In genomic region chr11:129854229-129854805, GRCh38 we compare ENCODE assay signal across 11 cellular contexts. TPM values are rescaled to one million over a fixed set of nuclear protein-coding genes. Genes with fewer than 3 reads are reported as not detected.
DNase-seq lines count a peak whose midpoint lies in the region; ATAC-seq and TF ChIP-seq lines count a peak whose summit lies in the region.
"Had no signal": no experiment of that assay in that cellular context is flagged by ENCODE, and none has a peak within 500 bp of the region (broad histone marks: within the 10 kb centered on the region; RNA-seq: fewer than 3 reads in every experiment).

No MANE protein-coding gene starts in this region.

- H3K36me3 ChIP-seq in Peyer's patch = peaks cover 0 to 55% (median 0%) of the 10 kb centered on the region in 3 donors

- H3K27me3 Mint-ChIP-seq in activated T-cell treated with anti-CD3 and anti-CD28 coated beads, Interleukin-2, amount 50 U/mL, for 72 hours (ENCODE audit: low read depth) = no peaks in the 10 kb centered on the region
- no peaks in the 10 kb centered on the region for H3K27me3 Mint-ChIP-seq in type B pancreatic cell
- peaks cover 11% of the 10 kb centered on the region for H3K27me3 Mint-ChIP-seq in stimulated activated memory B cell treated with anti-CD40 and anti-IgM and Interleukin-4, amounts not matched to agents 10 μg/mL and 1 μg/mL and 100 μg/mL, for 72 hours

- peaks cover 32% of the 10 kb centered on the region for H3K4me1 Mint-ChIP-seq in activated T-cell treated with anti-CD3 and anti-CD28 coated beads, Interleukin-2, amount 50 U/mL, for 72 hours (ENCODE audit: low read depth)
- H3K4me1 Mint-ChIP-seq in type B pancreatic cell (ENCODE audit: unreplicated experiment) = peaks cover 27% of the 10 kb centered on the region
- no peaks in the 10 kb centered on the region for H3K4me1 Mint-ChIP-seq in stimulated activated memory B cell treated with anti-CD40 and anti-IgM and Interleukin-4, amounts not matched to agents 10 μg/mL and 1 μg/mL and 100 μg/mL, for 72 hours
- H3K4me1 Mint-ChIP-seq: B cell, natural killer cell had no signal

- H3K4me3 ChIP-seq in Peyer's patch = no peak overlapping the region

- H3K27ac ChIP-seq in Peyer's patch = peak overlapping the region in 3 of 4 donors; percentile 36 to 69 (median 47)
- peak overlapping the region; percentile 98 for H3K27ac ChIP-seq in epithelial cell of prostate

- no peaks in the 10 kb centered on the region for H3K9me3 ChIP-seq in Peyer's patch

- peaks cover 0 to 17% (median 0%) of the 10 kb centered on the region in 4 donors for H3K4me1 ChIP-seq in Peyer's patch

- H3K36me3 Mint-ChIP-seq in activated T-cell treated with anti-CD3 and anti-CD28 coated beads, Interleukin-2, amount 50 U/mL, for 72 hours (ENCODE audit: insufficient read depth in 2 of 2) = peaks cover 0 to 2% of the 10 kb centered on the region in 2 donors
- peaks cover 6% of the 10 kb centered on the region for H3K36me3 Mint-ChIP-seq in type B pancreatic cell
- H3K36me3 Mint-ChIP-seq in stimulated activated memory B cell treated with anti-CD40 and anti-IgM and Interleukin-4, amounts not matched to agents 10 μg/mL and 1 μg/mL and 100 μg/mL, for 72 hours = peaks cover 2% of the 10 kb centered on the region
- H3K36me3 Mint-ChIP-seq: natural killer cell had no signal

- no peak for TF ChIP-seq CTCF in Peyer's patch (IDR thresholded peaks at IDR 0.05)
- TF ChIP-seq CTCF in type B pancreatic cell (conservative IDR thresholded peaks at IDR 0.05) = no peak

- peak overlapping the region; percentile 92 for H3K27ac Mint-ChIP-seq in activated T-cell treated with anti-CD3 and anti-CD28 coated beads, Interleukin-2, amount 50 U/mL, for 72 hours
- H3K27ac Mint-ChIP-seq in type B pancreatic cell = peak overlapping the region; percentile 97
- no peak overlapping the region for H3K27ac Mint-ChIP-seq in stimulated activated memory B cell treated with anti-CD40 and anti-IgM and Interleukin-4, amounts not matched to agents 10 μg/mL and 1 μg/mL and 100 μg/mL, for 72 hours
- H3K27ac Mint-ChIP-seq: B cell, natural killer cell had no signal

- H3K4me3 Mint-ChIP-seq in activated T-cell treated with anti-CD3 and anti-CD28 coated beads, Interleukin-2, amount 50 U/mL, for 72 hours = peak overlapping the region; percentile 47 to 69
- peak overlapping the region; percentile 65 for H3K4me3 Mint-ChIP-seq in type B pancreatic cell
- H3K4me3 Mint-ChIP-seq in stimulated activated memory B cell treated with anti-CD40 and anti-IgM and Interleukin-4, amounts not matched to agents 10 μg/mL and 1 μg/mL and 100 μg/mL, for 72 hours = no peak overlapping the region
- H3K4me3 Mint-ChIP-seq: B cell, natural killer cell had no signal

- no peaks in the 10 kb centered on the region for H3K27me3 ChIP-seq in Peyer's patch

- ATAC-seq in activated T-cell treated with anti-CD3 and anti-CD28 coated beads, Interleukin-2, amount 50 U/mL, for 72 hours (replicated peaks in 1 of 2) = peak; percentile 40 to 47
- no peak for ATAC-seq in stimulated activated memory B cell treated with anti-CD40 and anti-IgM and Interleukin-4, amounts not matched to agents 10 μg/mL and 1 μg/mL and 100 μg/mL, for 72 hours

- no peak for TF ChIP-seq POLR2A in Peyer's patch (IDR thresholded peaks at IDR 0.05)

- no peaks in the 10 kb centered on the region for H3K9me3 Mint-ChIP-seq in activated T-cell treated with anti-CD3 and anti-CD28 coated beads, Interleukin-2, amount 50 U/mL, for 72 hours
- peaks cover 12% of the 10 kb centered on the region for H3K9me3 Mint-ChIP-seq in type B pancreatic cell
- H3K9me3 Mint-ChIP-seq in stimulated activated memory B cell treated with anti-CD40 and anti-IgM and Interleukin-4, amounts not matched to agents 10 μg/mL and 1 μg/mL and 100 μg/mL, for 72 hours = no peaks in the 10 kb centered on the region
- H3K9me3 Mint-ChIP-seq: natural killer cell had no signal

- DNase-seq in activated T-cell treated with anti-CD3 and anti-CD28 coated beads, Interleukin-2, amount 50 U/mL, for 72 hours = no peak
- DNase-seq in activated T-cell treated with anti-CD3 and anti-CD28 coated beads for 4 hours (no peak), Peyer's patch (no peak), epithelial cell of prostate (ENCODE audit: low read depth, low spot score) (peak; percentile 22), type B pancreatic cell (ENCODE audit: extremely low spot score, unreplicated experiment) (no peak), NCI-H146 treated with DMSO at 0.1 percent for 48 hours (lab: John Stamatoyannopoulos, UW; ENCODE audit: unreplicated experiment) (no peak), SKM-1 treated with dmso at 0.1 percent for 144 hours (lab: John Stamatoyannopoulos, UW; ENCODE audit: unreplicated experiment) (no peak)
- DNase-seq: natural killer cell had no signal

RNA-seq across cellular contexts. Expression of gene TMEM45B, which starts 38.7 kb away (rescaled TPM):
- 1 to 10 TPM; 2.5 to 3.3 TPM for total RNA-seq in activated T-cell treated with anti-CD3 and anti-CD28 coated beads, Interleukin-2, amount 50 U/mL, for 72 hours
- total RNA-seq in Peyer's patch = 100 to 1,000 TPM in 3 of 4 donors, 1 to 10 TPM in 1; 1.7 to 318 (median 244) TPM
- 28.2 and 34.0 TPM in 2 replicates for total RNA-seq in type B pancreatic cell (ENCODE audit: low replicate concordance)
- total RNA-seq: B cell, fibroblast of lung had no signal

RNA-seq across cellular contexts. Expression of gene NFRKB, which starts 41.1 kb away (rescaled TPM):
- total RNA-seq in activated T-cell treated with anti-CD3 and anti-CD28 coated beads, Interleukin-2, amount 50 U/mL, for 72 hours = 10 to 100 TPM; 29.6 to 34.8 TPM
- 10 to 100 TPM; 46.9 to 54.8 (median 49.2) TPM for total RNA-seq in Peyer's patch
- 37.9 and 49.0 TPM in 2 replicates for total RNA-seq in type B pancreatic cell (ENCODE audit: low replicate concordance)
